In the genomic region with DNA sequence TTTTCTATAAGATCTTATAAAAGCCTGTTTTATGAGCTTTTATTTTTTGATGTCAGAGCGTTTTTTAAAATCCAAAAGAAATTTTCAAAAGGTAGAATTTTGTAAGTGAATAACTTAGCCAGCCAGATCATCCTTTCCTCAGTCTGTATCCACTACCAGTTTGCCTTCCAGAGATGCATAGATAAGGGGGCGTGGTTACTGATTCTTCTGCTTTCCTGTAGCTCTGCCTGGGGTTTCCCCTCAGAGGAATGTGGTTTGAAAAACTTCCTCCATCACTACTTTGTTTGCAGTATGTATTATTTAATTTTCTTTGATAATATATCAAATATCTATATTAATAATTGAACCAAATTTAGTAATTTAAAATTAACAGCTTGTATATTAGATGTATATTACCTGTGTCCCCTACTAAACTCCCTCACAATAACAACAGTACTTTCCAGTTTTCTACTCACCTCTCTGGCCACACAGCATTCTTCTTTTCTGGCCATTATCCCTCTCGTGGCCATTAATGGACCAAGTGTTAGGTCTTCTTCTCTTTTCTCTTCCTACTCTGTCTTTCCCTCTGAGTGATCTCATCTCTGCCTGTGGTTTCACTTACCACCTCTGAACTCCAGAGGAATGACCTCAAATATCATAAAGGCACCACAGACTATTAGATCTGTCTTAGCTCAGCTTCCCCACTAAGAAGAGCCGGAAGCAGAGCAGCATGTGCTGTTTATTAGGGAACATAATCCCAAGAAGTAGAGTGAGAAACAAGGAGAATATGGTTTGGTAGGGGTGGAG, we compare ENCODE assay signal across 8 cellular contexts.
A peak's percentile ranks its signal among the peaks of the same experiment; 100 is the strongest.
DNase-seq lines count a peak whose midpoint lies in the region; ATAC-seq and TF ChIP-seq lines count a peak whose summit lies in the region.

No MANE protein-coding gene starts in this region.

- H3K4me2 ChIP-seq in mesendoderm (ENCODE audit: low read length) = no peak overlapping the region

- no peak overlapping the region for H4K8ac ChIP-seq in mesendoderm (ENCODE audit: low read depth, low read length)

- H3K4me3 ChIP-seq in mesendoderm (ENCODE audit: low read length) = no peak overlapping the region
- H3K4me3 ChIP-seq in lower leg skin (ENCODE audit: low read depth, poor library complexity, severe bottlenecking) = no peak overlapping the region

- no peak overlapping the region for H2BK15ac ChIP-seq in mesendoderm (replicated peaks; ENCODE audit: low read depth)

- no peak for TF ChIP-seq CTCF in lower leg skin (IDR thresholded peaks at IDR 0.05)

- no peak overlapping the region for H3K23ac ChIP-seq in mesendoderm (ENCODE audit: low read length)

- peaks cover 10% of the 10 kb centered on the region for H3K27me3 Mint-ChIP-seq in activated T-cell treated with anti-CD3 and anti-CD28 coated beads, Interleukin-2, amount 50 U/mL, for 72 hours (ENCODE audit: low read depth)

- WGBS in mesendoderm (ENCODE audit: extremely low coverage, insufficient coverage, low lambda C conversion rate) = no CpG with 5 or more reads among the region's 4 CpGs
- 60 to 67% methylated on average over 4 of the region's 4 CpGs for WGBS in lower leg skin, 2 donors

- H3K56ac ChIP-seq in mesendoderm (ENCODE audit: low read length) = no peak overlapping the region

- H3K27ac ChIP-seq in mesendoderm (ENCODE audit: low read depth, low read length) = no peak overlapping the region

- no peak overlapping the region for H2BK120ac ChIP-seq in mesendoderm (ENCODE audit: low read depth, low read length)

- peaks cover 40% of the 10 kb centered on the region for H3K4me1 Mint-ChIP-seq in activated T-cell treated with anti-CD3 and anti-CD28 coated beads, Interleukin-2, amount 50 U/mL, for 72 hours (ENCODE audit: low read depth)

- H4K5ac ChIP-seq in mesendoderm (ENCODE audit: low read length) = no peak overlapping the region

- H3K4ac ChIP-seq in mesendoderm (ENCODE audit: low read depth, low read length) = no peak overlapping the region

- no peak overlapping the region for H2BK5ac ChIP-seq in mesendoderm (ENCODE audit: low read length)

- no peaks in the 10 kb centered on the region for H3K36me3 Mint-ChIP-seq in activated T-cell treated with anti-CD3 and anti-CD28 coated beads, Interleukin-2, amount 50 U/mL, for 72 hours (ENCODE audit: insufficient read depth in 2 of 2)

- intact Hi-C loops in lower leg skin (cut with DNase I; ENCODE audit: low total_unique reads) = no loop called here

- no peak overlapping the region for H3K27ac Mint-ChIP-seq in activated T-cell treated with anti-CD3 and anti-CD28 coated beads, Interleukin-2, amount 50 U/mL, for 72 hours

- no peak overlapping the region for H2AK5ac ChIP-seq in mesendoderm (ENCODE audit: low read length)

- peak overlapping the region in 1 of 2 donors; percentile 7 for H3K4me3 Mint-ChIP-seq in activated T-cell treated with anti-CD3 and anti-CD28 coated beads, Interleukin-2, amount 50 U/mL, for 72 hours

- H3K27me3 ChIP-seq in mesendoderm (ENCODE audit: insufficient read depth, low read length, poor library complexity) = no peaks in the 10 kb centered on the region

- ATAC-seq in GM18868 (IDR thresholded peaks at IDR 0.05; ENCODE audit: unreplicated experiment) = peak; percentile 65
- peak; percentile 44 for ATAC-seq in HG02870 (IDR thresholded peaks at IDR 0.05; ENCODE audit: unreplicated experiment)
- ATAC-seq in activated T-cell treated with anti-CD3 and anti-CD28 coated beads, Interleukin-2, amount 50 U/mL, for 72 hours (replicated peaks in 1 of 2) = no peak

- H3K79me1 ChIP-seq in mesendoderm (ENCODE audit: low read length) = peaks cover 4% of the 10 kb centered on the region

- H3K9me3 Mint-ChIP-seq in activated T-cell treated with anti-CD3 and anti-CD28 coated beads, Interleukin-2, amount 50 U/mL, for 72 hours = no peaks in the 10 kb centered on the region

- no peak for TF ChIP-seq POLR2A in lower leg skin (IDR thresholded peaks at IDR 0.05)

- no peak overlapping the region for H3K18ac ChIP-seq in mesendoderm (ENCODE audit: low read length)

- H3K4me1 ChIP-seq in mesendoderm (ENCODE audit: control insufficient read depth, low read depth, low read length) = peaks cover 7% of the 10 kb centered on the region

- peak; percentile 31 for DNase-seq in SK-N-DZ (ENCODE audit: low spot score)
- peak; percentile 80 for DNase-seq in mesendoderm
- no peak for DNase-seq in ureter (ENCODE audit: low spot score)
- no peak for DNase-seq in activated effector memory CD4-positive, alpha-beta T cell treated with anti-CD3 and anti-CD28 coated beads, Interleukin-2, amount 50 U/mL, for 16 hours
- no peak for DNase-seq in lower leg skin (ENCODE audit: low spot score in 2 of 2)
- no peak for DNase-seq in activated T-cell treated with anti-CD3 and anti-CD28 coated beads, Interleukin-2, amount 50 U/mL, for 72 hours

- no peaks in the 10 kb centered on the region for H3K79me2 ChIP-seq in mesendoderm (ENCODE audit: control insufficient read depth, insufficient read depth, low read length)

- no peaks in the 10 kb centered on the region for H3K36me3 ChIP-seq in mesendoderm (ENCODE audit: control insufficient read depth, insufficient read depth, low read length)

- H3K9ac ChIP-seq in mesendoderm (ENCODE audit: low read length) = no peak overlapping the region

Comparison
In these comparisons a context has a peak if more than half of its experiments do, and no peak if none do; other contexts are left out.
1. ATAC-seq: peak in GM18868 (single experiment) and HG02870 (single experiment); none in activated T-cell treated with anti-CD3 and anti-CD28 coated beads, Interleukin-2, amount 50 U/mL, for 72 hours (0 of 2).
2. DNase-seq: peak in SK-N-DZ (single experiment) and mesendoderm (single experiment); none in ureter (single experiment), activated effector memory CD4-positive, alpha-beta T cell treated with anti-CD3 and anti-CD28 coated beads, Interleukin-2, amount 50 U/mL, for 16 hours (single experiment), lower leg skin (0 of 2) and activated T-cell treated with anti-CD3 and anti-CD28 coated beads, Interleukin-2, amount 50 U/mL, for 72 hours (0 of 2).